ENCODE assay signal across 15 cellular contexts in genomic region chr6:155264704-155265320, GRCh38. TPM values are rescaled to one million over a fixed set of nuclear protein-coding genes. Genes with fewer than 3 reads are reported as not detected.
DNase-seq lines count a peak whose midpoint lies in the region; ATAC-seq lines count a peak whose summit lies in the region.
"Had no signal": no experiment of that assay in that cellular context is flagged by ENCODE, and none has a peak within 500 bp of the region (broad histone marks: within the 10 kb centered on the region; RNA-seq: fewer than 3 reads in every experiment).

No MANE protein-coding gene starts in this region.

- H3K4me1 Mint-ChIP-seq in memory B cell = peaks cover 12% of the 10 kb centered on the region

- H3K27ac ChIP-seq in HUES48 (ENCODE audit: low read depth, low read length) = peak overlapping the region; percentile 79
- H3K27ac ChIP-seq: WERI-Rb-1 had no signal

- H3K36me3 Mint-ChIP-seq in memory B cell = peaks cover 18% of the 10 kb centered on the region

- no peaks in the 10 kb centered on the region for H3K9me3 Mint-ChIP-seq in memory B cell
- H3K9me3 Mint-ChIP-seq: central memory CD8-positive, alpha-beta T cell had no signal

- DNase-seq in AG08396 (ENCODE audit: low spot score) = peak; percentile 24
- peak; percentile 46 for DNase-seq in dermis blood vessel endothelial cell
- no peak for DNase-seq in memory B cell (ENCODE audit: low spot score in 2 of 2)
- no peak for DNase-seq in OCI-M1 (lab: John Stamatoyannopoulos, UW)
- DNase-seq in mesenteric fat pad (ENCODE audit: low spot score) = no peak
- no peak for DNase-seq in COR-L47 (lab: John Stamatoyannopoulos, UW)
- no peak for DNase-seq in HPDE6-E6E7 (ENCODE audit: extremely low spot score)
- DNase-seq: erythroblast, midbrain, occipital lobe, WERI-Rb-1 had no signal

- H3K9me3 ChIP-seq in HUES48 (ENCODE audit: control insufficient read depth, insufficient read depth, low read length) = no peaks in the 10 kb centered on the region

- H3K27ac Mint-ChIP-seq in memory B cell = peak overlapping the region; percentile 40
- H3K27ac Mint-ChIP-seq: activated naive CD8-positive, alpha-beta T cell; B cell had no signal

- no peak overlapping the region for H3K4me3 Mint-ChIP-seq in memory B cell
- H3K4me3 Mint-ChIP-seq: activated naive CD8-positive, alpha-beta T cell; B cell; central memory CD8-positive, alpha-beta T cell had no signal

- ATAC-seq in memory B cell (ENCODE audit: low read depth) = no peak

- no peak overlapping the region for H3K4me3 ChIP-seq in HUES48 (ENCODE audit: low read depth, low read length)

- H3K4me1 ChIP-seq in HUES48 (ENCODE audit: control insufficient read depth, insufficient read depth, low read length) = peaks cover 45% of the 10 kb centered on the region

- H3K36me3 ChIP-seq in HUES48 (ENCODE audit: control insufficient read depth, insufficient read depth, low read length) = peaks cover 19% of the 10 kb centered on the region

- no peak overlapping the region for H3K9ac ChIP-seq in HUES48 (ENCODE audit: low read depth, low read length)

- H3K27me3 Mint-ChIP-seq in memory B cell = no peaks in the 10 kb centered on the region
- H3K27me3 Mint-ChIP-seq: activated naive CD8-positive, alpha-beta T cell; B cell; central memory CD8-positive, alpha-beta T cell had no signal

- H3K27me3 ChIP-seq in HUES48 (ENCODE audit: control insufficient read depth, insufficient read depth, low read length) = no peaks in the 10 kb centered on the region

RNA-seq across cellular contexts. Expression of gene CLDN20, which starts 1.0 kb away (rescaled TPM):
- not detected in 2 replicates for total RNA-seq in dermis blood vessel endothelial cell
- not detected for total RNA-seq in mesenteric fat pad
- total RNA-seq: B cell, occipital lobe had no signal

RNA-seq across cellular contexts. Expression of gene TFB1M, which starts 49.5 kb away (rescaled TPM):
- 11.9 and 15.6 TPM in 2 replicates for total RNA-seq in dermis blood vessel endothelial cell
- 12.5 TPM for total RNA-seq in mesenteric fat pad

Comparison
In these comparisons a context has a peak if more than half of its experiments do, and no peak if none do; other contexts are left out.
1. DNase-seq: peak in AG08396 (single experiment) and dermis blood vessel endothelial cell (single experiment); none in memory B cell (0 of 2), OCI-M1 (single experiment), mesenteric fat pad (single experiment), COR-L47 (single experiment) and HPDE6-E6E7 (single experiment).